In the genomic region with DNA sequence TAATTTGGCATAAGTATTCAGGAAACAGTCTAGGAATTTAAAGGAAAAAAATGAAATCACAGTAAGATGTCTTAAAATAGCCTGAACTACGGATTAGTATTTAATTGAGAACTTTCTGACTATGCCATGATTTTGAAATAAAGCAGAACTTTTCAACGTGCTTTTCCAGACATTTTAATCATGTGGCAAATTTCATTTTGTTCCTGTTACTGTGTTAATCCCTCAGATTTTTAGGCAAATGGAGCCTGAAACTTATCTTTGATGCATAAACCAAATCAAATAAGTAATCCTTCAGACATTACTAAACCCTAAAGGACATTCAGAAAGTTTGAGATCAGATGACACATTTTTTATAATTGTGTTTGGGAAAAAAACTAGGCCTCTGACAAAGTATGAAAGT, we compare ENCODE assay signal across 17 cellular contexts.
DNase-seq lines count a peak whose midpoint lies in the region; FAIRE-seq and TF ChIP-seq lines count a peak whose summit lies in the region.
"Had no signal": no experiment of that assay in that cellular context is flagged by ENCODE, and none has a peak within 500 bp of the region (broad histone marks: within the 10 kb centered on the region; RNA-seq: fewer than 3 reads in every experiment).

No MANE protein-coding gene starts in this region.

- no peaks in the 10 kb centered on the region for H3K36me3 ChIP-seq in GM23248 (ENCODE audit: low read depth)
- H3K36me3 ChIP-seq in SK-N-SH (replicated peaks in 1 of 2; ENCODE audit: control insufficient read depth in 1 of 2, insufficient read depth in 2 of 2, low read length in 1 of 2): no peaks in the 10 kb centered on the region
- H3K36me3 ChIP-seq in smooth muscle cell (ENCODE audit: low read depth): no peaks in the 10 kb centered on the region

- H3K27me3 ChIP-seq in GM23248 (replicated peaks; ENCODE audit: insufficient read depth) (no peaks in the 10 kb centered on the region), SK-N-SH (ENCODE audit: insufficient read depth) (no peaks in the 10 kb centered on the region), smooth muscle cell (ENCODE audit: low read depth) (no peaks in the 10 kb centered on the region)

- H3K4me1 ChIP-seq in GM23248 (ENCODE audit: insufficient read depth): peaks cover 13% of the 10 kb centered on the region
- H3K4me1 ChIP-seq in SK-N-SH (ENCODE audit: control insufficient read depth in 1 of 2, insufficient read depth in 2 of 2, low read depth in 1 of 2, low read length in 1 of 2): no peaks in the 10 kb centered on the region; a peak in 1 of 4 replicates
- no peaks in the 10 kb centered on the region for H3K4me1 ChIP-seq in smooth muscle cell (ENCODE audit: low read depth)

- H3K9me2 ChIP-seq in GM23248 (ENCODE audit: insufficient read depth) (no peaks in the 10 kb centered on the region), SK-N-SH (no peaks in the 10 kb centered on the region)

- peak; percentile 7 for DNase-seq in GM23248
- DNase-seq in SK-N-SH: no peak
- DNase-seq in mesothelial cell of epicardium (ENCODE audit: low spot score in 2 of 2, unreplicated experiment in 2 of 2): no peak
- no peak for DNase-seq in smooth muscle cell (lab: John Stamatoyannopoulos, UW; ENCODE audit: unreplicated experiment)
- DNase-seq in RCC 7860 (ENCODE audit: low spot score): no peak
- DNase-seq in stimulated activated CD4-positive, alpha-beta T cell treated with anti-CD3 and anti-CD28 coated beads, Interleukin-15, amount 100 ng/mL, for 24 hours: no peak
- no peak for DNase-seq in SIG-M5 (lab: John Stamatoyannopoulos, UW)
- DNase-seq: CD8-positive, alpha-beta T cell; COR-L47; DMS153; DMS79 treated with DMSO at 0.1 percent for 48 hours; GDM1; H7 had no signal

- peaks cover 29% of the 10 kb centered on the region for H3K9me3 Mint-ChIP-seq in mesothelial cell of epicardium

- H3K27me3 Mint-ChIP-seq in mesothelial cell of epicardium (ENCODE audit: low read depth): no peaks in the 10 kb centered on the region
- H3K27me3 Mint-ChIP-seq: IgD-negative memory B cell had no signal

- no peak overlapping the region for H3K4me3 ChIP-seq in GM23248
- no peak overlapping the region for H3K4me3 ChIP-seq in SK-N-SH (ENCODE audit: low read depth in 2 of 2, low read length in 1 of 2)
- H3K4me3 ChIP-seq in smooth muscle cell: no peak overlapping the region
- H3K4me3 ChIP-seq: GM23338 had no signal

- in situ Hi-C loops in GM23248 (cut with MboI): no loop called here

- FAIRE-seq in RCC 7860 (lab: Jason Lieb, UNC): no peak
- FAIRE-seq: GM12892 had no signal

- no peak overlapping the region for H3K4me3 Mint-ChIP-seq in mesothelial cell of epicardium
- H3K4me3 Mint-ChIP-seq: CD14-positive monocyte; CD8-positive, alpha-beta T cell; GM23338; IgD-negative memory B cell had no signal

- H4K20me1 ChIP-seq in GM23248 (ENCODE audit: insufficient read depth): no peaks in the 10 kb centered on the region
- no peaks in the 10 kb centered on the region for H4K20me1 ChIP-seq in SK-N-SH (ENCODE audit: insufficient read depth)
- H4K20me1 ChIP-seq in smooth muscle cell (ENCODE audit: low read depth): no peaks in the 10 kb centered on the region

- no peak for TF ChIP-seq EP300 in SK-N-SH (IDR thresholded peaks at IDR 0.05; ENCODE audit: borderline replicate concordance in 1 of 2, low read depth in 1 of 2, low read length in 1 of 2)

- H3K27ac ChIP-seq in GM23248 (peak overlapping the region; percentile 37), SK-N-SH (ENCODE audit: low read depth in 2 of 2, low read length in 1 of 2) (peak overlapping the region; percentile 13 to 64; a peak in 1 of 4 replicates), smooth muscle cell (ENCODE audit: low read depth) (peak overlapping the region; percentile 30)

- TF ChIP-seq CTCF in SK-N-SH (IDR thresholded peaks at IDR 0.05): no peak
- no peak for TF ChIP-seq CTCF in mesothelial cell of epicardium (IDR thresholded peaks at IDR 0.05; ENCODE audit: unreplicated experiment)
- TF ChIP-seq CTCF in smooth muscle cell (IDR thresholded peaks at IDR 0.05; ENCODE audit: borderline replicate concordance, insufficient read depth, poor library complexity, severe bottlenecking): no peak

- WGBS in GM23248 (ENCODE audit: low coverage in 1 of 2, low lambda C conversion rate in 2 of 2, missing lambda C conversion rate in 2 of 2), 2 experiments: 3 to 5% methylated on average over 2 of the region's 2 CpGs
- WGBS in SK-N-SH (ENCODE audit: low lambda C conversion rate): 4% methylated on average over 2 of the region's 2 CpGs
- WGBS in smooth muscle cell (ENCODE audit: low lambda C conversion rate): 31% methylated on average over 2 of the region's 2 CpGs

- CTCF ChIA-PET in SK-N-SH (lab: Yijun Ruan, JAX): no interaction called here

- peaks cover 16% of the 10 kb centered on the region for H3K4me1 Mint-ChIP-seq in mesothelial cell of epicardium
- H3K4me1 Mint-ChIP-seq: CD14-positive monocyte, GM23338, IgD-negative memory B cell had no signal

- H3K27ac Mint-ChIP-seq in mesothelial cell of epicardium: peak overlapping the region; percentile 40
- H3K27ac Mint-ChIP-seq: CD14-positive monocyte; CD8-positive, alpha-beta T cell; GM23338; IgD-negative memory B cell had no signal

- H3K36me3 Mint-ChIP-seq in mesothelial cell of epicardium: peaks cover 44% of the 10 kb centered on the region
- H3K36me3 Mint-ChIP-seq: CD8-positive, alpha-beta T cell; IgD-negative memory B cell had no signal

- 0 out of 2 replicates have a peak overlapping the region, but pooled peaks have one; percentile 3 for H2AFZ ChIP-seq in GM23248
- H2AFZ ChIP-seq in SK-N-SH (ENCODE audit: low read depth): no peak overlapping the region
- no peak overlapping the region for H2AFZ ChIP-seq in smooth muscle cell (ENCODE audit: low read depth)
- H2AFZ ChIP-seq: GM23338 had no signal

- H3F3A ChIP-seq in GM23248 (ENCODE audit: insufficient read depth) (peaks cover 9% of the 10 kb centered on the region; the same call in 1 of the 2 replicates), SK-N-SH (replicated peaks; ENCODE audit: insufficient read depth) (no peaks in the 10 kb centered on the region), smooth muscle cell (ENCODE audit: low read depth) (no peaks in the 10 kb centered on the region)

- TF ChIP-seq RAD21 in SK-N-SH (IDR thresholded peaks at IDR 0.05; ENCODE audit: low read length): no peak

- POLR2A ChIA-PET in SK-N-SH (lab: Yijun Ruan, JAX): no interaction called here

- no peaks in the 10 kb centered on the region for H3K79me2 ChIP-seq in GM23248 (ENCODE audit: insufficient read depth)
- no peaks in the 10 kb centered on the region for H3K79me2 ChIP-seq in SK-N-SH (ENCODE audit: insufficient read depth)
- no peaks in the 10 kb centered on the region for H3K79me2 ChIP-seq in smooth muscle cell (ENCODE audit: low read depth)

- peak overlapping the region; percentile 21 for H3K4me2 ChIP-seq in GM23248 (ENCODE audit: unreplicated experiment)
- H3K4me2 ChIP-seq in SK-N-SH: no peak overlapping the region
- peak overlapping the region; percentile 23 for H3K4me2 ChIP-seq in smooth muscle cell
- H3K4me2 ChIP-seq: GM23338 had no signal

- peak overlapping the region; percentile 23; the same call in 1 of the 2 replicates for H3K9ac ChIP-seq in GM23248
- no peak overlapping the region for H3K9ac ChIP-seq in SK-N-SH
- H3K9ac ChIP-seq in smooth muscle cell (ENCODE audit: low read depth): no peak overlapping the region

- H3K9me3 ChIP-seq in GM23248 (ENCODE audit: low read depth) (no peaks in the 10 kb centered on the region), SK-N-SH (no peaks in the 10 kb centered on the region; the same call in 1 of the 2 replicates), smooth muscle cell (replicated peaks; ENCODE audit: low read depth) (no peaks in the 10 kb centered on the region)

TF ChIP-seq in SK-N-SH, 30 proteins besides CTCF, POLR2A, EP300 and RAD21 (continues in another document):
- TF ChIP-seq FOXJ3 (CRISPR knock-in tag; IDR thresholded peaks at IDR 0.05) (no peak), CHD2 (IDR thresholded peaks at IDR 0.05; ENCODE audit: low read length, partially characterized antibody) (no peak), RFX5 (IDR thresholded peaks at IDR 0.05; ENCODE audit: low read length) (no peak), ELF1 (IDR thresholded peaks at IDR 0.05) (no peak), EZH2phosphoT487 (IDR thresholded peaks at IDR 0.05; ENCODE audit: borderline replicate concordance, low read depth) (no peak), NRF1 (IDR thresholded peaks at IDR 0.05; ENCODE audit: low read depth, low read length) (no peak), RXRA (IDR thresholded peaks at IDR 0.05; ENCODE audit: borderline replicate concordance, low read depth) (no peak), GABPA (IDR thresholded peaks at IDR 0.05; ENCODE audit: low read depth) (no peak), FOXM1 (IDR thresholded peaks at IDR 0.05; ENCODE audit: low read depth) (no peak), RCOR1 (IDR thresholded peaks at IDR 0.05; ENCODE audit: low read length) (no peak), MXI1 (IDR thresholded peaks at IDR 0.05; ENCODE audit: low read depth, low read length) (no peak)
- TF ChIP-seq, protein P1, sequence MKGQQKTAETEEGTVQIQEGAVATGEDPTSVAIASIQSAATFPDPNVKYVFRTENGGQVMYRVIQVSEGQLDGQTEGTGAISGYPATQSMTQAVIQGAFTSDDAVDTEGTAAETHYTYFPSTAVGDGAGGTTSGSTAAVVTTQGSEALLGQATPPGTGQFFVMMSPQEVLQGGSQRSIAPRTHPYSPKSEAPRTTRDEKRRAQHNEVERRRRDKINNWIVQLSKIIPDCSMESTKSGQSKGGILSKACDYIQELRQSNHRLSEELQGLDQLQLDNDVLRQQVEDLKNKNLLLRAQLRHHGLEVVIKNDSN (IDR thresholded peaks at IDR 0.05; ENCODE audit: borderline replicate concordance, low read depth): no peak
- TF ChIP-seq, protein P2, sequence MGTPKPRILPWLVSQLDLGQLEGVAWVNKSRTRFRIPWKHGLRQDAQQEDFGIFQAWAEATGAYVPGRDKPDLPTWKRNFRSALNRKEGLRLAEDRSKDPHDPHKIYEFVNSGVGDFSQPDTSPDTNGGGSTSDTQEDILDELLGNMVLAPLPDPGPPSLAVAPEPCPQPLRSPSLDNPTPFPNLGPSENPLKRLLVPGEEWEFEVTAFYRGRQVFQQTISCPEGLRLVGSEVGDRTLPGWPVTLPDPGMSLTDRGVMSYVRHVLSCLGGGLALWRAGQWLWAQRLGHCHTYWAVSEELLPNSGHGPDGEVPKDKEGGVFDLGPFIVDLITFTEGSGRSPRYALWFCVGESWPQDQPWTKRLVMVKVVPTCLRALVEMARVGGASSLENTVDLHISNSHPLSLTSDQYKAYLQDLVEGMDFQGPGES (IDR thresholded peaks at IDR 0.05; ENCODE audit: low read depth, low read length): no peak
- TF ChIP-seq, protein P3, sequence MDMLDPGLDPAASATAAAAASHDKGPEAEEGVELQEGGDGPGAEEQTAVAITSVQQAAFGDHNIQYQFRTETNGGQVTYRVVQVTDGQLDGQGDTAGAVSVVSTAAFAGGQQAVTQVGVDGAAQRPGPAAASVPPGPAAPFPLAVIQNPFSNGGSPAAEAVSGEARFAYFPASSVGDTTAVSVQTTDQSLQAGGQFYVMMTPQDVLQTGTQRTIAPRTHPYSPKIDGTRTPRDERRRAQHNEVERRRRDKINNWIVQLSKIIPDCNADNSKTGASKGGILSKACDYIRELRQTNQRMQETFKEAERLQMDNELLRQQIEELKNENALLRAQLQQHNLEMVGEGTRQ (IDR thresholded peaks at IDR 0.05; ENCODE audit: borderline replicate concordance, low read depth, low read length): no peak
